Comparison of ENCODE assay signal across 2 cellular contexts in the genomic region with DNA sequence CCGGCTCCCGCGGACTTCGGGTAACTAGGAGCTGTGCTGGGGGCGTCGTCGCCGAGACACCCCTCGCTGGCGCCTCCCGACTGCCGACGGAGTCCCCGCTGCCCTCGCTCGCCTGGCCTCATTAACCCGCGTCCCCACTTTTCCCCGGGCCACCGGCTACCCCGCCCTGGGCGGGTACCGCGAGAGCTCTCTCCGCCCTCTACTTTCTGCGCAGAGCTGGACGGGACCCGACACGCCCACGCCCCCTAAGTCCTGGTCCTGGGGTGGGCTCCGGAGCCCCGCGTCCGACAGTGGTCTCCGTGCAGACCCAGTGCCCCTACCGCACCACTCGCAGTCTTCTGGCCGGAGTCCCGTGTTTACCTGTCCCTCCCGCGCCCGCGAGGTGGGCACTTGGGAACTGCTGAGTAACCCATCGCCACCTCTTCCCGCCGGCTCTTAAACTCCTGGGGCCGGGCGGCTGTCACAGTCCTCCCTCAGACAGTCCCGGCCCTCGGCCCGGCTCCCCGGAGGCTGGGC.
TF ChIP-seq lines count a peak whose summit lies in the region.

No MANE protein-coding gene starts in this region.

TF ChIP-seq in GM23338, 12 proteins besides CTCF, POLR2A, EP300 and RAD21:
- TF ChIP-seq, protein P1, sequence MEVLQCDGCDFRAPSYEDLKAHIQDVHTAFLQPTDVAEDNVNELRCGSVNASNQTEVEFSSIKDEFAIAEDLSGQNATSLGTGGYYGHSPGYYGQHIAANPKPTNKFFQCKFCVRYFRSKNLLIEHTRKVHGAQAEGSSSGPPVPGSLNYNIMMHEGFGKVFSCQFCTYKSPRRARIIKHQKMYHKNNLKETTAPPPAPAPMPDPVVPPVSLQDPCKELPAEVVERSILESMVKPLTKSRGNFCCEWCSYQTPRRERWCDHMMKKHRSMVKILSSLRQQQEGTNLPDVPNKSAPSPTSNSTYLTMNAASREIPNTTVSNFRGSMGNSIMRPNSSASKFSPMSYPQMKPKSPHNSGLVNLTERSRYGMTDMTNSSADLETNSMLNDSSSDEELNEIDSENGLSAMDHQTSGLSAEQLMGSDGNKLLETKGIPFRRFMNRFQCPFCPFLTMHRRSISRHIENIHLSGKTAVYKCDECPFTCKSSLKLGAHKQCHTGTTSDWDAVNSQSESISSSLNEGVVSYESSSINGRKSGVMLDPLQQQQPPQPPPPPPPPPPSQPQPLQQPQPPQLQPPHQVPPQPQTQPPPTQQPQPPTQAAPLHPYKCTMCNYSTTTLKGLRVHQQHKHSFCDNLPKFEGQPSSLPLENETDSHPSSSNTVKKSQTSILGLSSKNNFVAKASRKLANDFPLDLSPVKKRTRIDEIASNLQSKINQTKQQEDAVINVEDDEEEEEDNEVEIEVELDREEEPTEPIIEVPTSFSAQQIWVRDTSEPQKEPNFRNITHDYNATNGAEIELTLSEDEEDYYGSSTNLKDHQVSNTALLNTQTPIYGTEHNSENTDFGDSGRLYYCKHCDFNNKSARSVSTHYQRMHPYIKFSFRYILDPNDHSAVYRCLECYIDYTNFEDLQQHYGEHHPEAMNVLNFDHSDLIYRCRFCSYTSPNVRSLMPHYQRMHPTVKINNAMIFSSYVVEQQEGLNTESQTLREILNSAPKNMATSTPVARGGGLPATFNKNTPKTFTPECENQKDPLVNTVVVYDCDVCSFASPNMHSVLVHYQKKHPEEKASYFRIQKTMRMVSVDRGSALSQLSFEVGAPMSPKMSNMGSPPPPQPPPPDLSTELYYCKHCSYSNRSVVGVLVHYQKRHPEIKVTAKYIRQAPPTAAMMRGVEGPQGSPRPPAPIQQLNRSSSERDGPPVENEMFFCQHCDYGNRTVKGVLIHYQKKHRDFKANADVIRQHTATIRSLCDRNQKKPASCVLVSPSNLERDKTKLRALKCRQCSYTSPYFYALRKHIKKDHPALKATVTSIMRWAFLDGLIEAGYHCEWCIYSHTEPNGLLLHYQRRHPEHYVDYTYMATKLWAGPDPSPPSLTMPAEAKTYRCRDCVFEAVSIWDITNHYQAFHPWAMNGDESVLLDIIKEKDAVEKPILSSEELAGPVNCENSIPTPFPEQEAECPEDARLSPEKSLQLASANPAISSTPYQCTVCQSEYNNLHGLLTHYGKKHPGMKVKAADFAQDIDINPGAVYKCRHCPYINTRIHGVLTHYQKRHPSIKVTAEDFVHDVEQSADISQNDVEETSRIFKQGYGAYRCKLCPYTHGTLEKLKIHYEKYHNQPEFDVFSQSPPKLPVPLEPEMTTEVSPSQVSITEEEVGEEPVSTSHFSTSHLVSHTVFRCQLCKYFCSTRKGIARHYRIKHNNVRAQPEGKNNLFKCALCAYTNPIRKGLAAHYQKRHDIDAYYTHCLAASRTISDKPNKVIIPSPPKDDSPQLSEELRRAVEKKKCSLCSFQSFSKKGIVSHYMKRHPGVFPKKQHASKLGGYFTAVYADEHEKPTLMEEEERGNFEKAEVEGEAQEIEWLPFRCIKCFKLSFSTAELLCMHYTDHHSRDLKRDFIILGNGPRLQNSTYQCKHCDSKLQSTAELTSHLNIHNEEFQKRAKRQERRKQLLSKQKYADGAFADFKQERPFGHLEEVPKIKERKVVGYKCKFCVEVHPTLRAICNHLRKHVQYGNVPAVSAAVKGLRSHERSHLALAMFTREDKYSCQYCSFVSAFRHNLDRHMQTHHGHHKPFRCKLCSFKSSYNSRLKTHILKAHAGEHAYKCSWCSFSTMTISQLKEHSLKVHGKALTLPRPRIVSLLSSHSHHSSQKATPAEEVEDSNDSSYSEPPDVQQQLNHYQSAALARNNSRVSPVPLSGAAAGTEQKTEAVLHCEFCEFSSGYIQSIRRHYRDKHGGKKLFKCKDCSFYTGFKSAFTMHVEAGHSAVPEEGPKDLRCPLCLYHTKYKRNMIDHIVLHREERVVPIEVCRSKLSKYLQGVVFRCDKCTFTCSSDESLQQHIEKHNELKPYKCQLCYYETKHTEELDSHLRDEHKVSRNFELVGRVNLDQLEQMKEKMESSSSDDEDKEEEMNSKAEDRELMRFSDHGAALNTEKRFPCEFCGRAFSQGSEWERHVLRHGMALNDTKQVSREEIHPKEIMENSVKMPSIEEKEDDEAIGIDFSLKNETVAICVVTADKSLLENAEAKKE (CRISPR knock-in tag; IDR thresholded peaks at IDR 0.05) = no peak
- TF ChIP-seq, protein P2, sequence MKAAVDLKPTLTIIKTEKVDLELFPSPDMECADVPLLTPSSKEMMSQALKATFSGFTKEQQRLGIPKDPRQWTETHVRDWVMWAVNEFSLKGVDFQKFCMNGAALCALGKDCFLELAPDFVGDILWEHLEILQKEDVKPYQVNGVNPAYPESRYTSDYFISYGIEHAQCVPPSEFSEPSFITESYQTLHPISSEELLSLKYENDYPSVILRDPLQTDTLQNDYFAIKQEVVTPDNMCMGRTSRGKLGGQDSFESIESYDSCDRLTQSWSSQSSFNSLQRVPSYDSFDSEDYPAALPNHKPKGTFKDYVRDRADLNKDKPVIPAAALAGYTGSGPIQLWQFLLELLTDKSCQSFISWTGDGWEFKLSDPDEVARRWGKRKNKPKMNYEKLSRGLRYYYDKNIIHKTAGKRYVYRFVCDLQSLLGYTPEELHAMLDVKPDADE (IDR thresholded peaks at IDR 0.05) = 0 out of 2 replicates have a peak, but pooled peaks have one; percentile 18
- TF ChIP-seq NANOG (IDR thresholded peaks at IDR 0.05; ENCODE audit: borderline replicate concordance) = no peak
TF ChIP-seq in GM23338: peak in this region for 1.

TF ChIP-seq in H1, 55 proteins besides CTCF, POLR2A, EP300 and RAD21:
- TF ChIP-seq, protein P3, sequence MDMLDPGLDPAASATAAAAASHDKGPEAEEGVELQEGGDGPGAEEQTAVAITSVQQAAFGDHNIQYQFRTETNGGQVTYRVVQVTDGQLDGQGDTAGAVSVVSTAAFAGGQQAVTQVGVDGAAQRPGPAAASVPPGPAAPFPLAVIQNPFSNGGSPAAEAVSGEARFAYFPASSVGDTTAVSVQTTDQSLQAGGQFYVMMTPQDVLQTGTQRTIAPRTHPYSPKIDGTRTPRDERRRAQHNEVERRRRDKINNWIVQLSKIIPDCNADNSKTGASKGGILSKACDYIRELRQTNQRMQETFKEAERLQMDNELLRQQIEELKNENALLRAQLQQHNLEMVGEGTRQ (IDR thresholded peaks at IDR 0.05; ENCODE audit: low read length) = 0 out of 2 replicates have a peak, but pooled peaks have one; percentile 16
- peak; percentile 28; the same call in 1 of the 2 replicates for TF ChIP-seq EGR1 (IDR thresholded peaks at IDR 0.05; ENCODE audit: borderline replicate concordance, low read depth, low read length)
- TF ChIP-seq BRCA1 (IDR thresholded peaks at IDR 0.05; ENCODE audit: low read depth, low read length) = 0 out of 2 replicates have a peak, but pooled peaks have one; percentile 33
- TF ChIP-seq PHF8 (conservative IDR thresholded peaks at IDR 0.05; ENCODE audit: low read depth, low read length) = 0 out of 2 replicates have a peak, but pooled peaks have one; percentile 24
- TF ChIP-seq, protein P4, sequence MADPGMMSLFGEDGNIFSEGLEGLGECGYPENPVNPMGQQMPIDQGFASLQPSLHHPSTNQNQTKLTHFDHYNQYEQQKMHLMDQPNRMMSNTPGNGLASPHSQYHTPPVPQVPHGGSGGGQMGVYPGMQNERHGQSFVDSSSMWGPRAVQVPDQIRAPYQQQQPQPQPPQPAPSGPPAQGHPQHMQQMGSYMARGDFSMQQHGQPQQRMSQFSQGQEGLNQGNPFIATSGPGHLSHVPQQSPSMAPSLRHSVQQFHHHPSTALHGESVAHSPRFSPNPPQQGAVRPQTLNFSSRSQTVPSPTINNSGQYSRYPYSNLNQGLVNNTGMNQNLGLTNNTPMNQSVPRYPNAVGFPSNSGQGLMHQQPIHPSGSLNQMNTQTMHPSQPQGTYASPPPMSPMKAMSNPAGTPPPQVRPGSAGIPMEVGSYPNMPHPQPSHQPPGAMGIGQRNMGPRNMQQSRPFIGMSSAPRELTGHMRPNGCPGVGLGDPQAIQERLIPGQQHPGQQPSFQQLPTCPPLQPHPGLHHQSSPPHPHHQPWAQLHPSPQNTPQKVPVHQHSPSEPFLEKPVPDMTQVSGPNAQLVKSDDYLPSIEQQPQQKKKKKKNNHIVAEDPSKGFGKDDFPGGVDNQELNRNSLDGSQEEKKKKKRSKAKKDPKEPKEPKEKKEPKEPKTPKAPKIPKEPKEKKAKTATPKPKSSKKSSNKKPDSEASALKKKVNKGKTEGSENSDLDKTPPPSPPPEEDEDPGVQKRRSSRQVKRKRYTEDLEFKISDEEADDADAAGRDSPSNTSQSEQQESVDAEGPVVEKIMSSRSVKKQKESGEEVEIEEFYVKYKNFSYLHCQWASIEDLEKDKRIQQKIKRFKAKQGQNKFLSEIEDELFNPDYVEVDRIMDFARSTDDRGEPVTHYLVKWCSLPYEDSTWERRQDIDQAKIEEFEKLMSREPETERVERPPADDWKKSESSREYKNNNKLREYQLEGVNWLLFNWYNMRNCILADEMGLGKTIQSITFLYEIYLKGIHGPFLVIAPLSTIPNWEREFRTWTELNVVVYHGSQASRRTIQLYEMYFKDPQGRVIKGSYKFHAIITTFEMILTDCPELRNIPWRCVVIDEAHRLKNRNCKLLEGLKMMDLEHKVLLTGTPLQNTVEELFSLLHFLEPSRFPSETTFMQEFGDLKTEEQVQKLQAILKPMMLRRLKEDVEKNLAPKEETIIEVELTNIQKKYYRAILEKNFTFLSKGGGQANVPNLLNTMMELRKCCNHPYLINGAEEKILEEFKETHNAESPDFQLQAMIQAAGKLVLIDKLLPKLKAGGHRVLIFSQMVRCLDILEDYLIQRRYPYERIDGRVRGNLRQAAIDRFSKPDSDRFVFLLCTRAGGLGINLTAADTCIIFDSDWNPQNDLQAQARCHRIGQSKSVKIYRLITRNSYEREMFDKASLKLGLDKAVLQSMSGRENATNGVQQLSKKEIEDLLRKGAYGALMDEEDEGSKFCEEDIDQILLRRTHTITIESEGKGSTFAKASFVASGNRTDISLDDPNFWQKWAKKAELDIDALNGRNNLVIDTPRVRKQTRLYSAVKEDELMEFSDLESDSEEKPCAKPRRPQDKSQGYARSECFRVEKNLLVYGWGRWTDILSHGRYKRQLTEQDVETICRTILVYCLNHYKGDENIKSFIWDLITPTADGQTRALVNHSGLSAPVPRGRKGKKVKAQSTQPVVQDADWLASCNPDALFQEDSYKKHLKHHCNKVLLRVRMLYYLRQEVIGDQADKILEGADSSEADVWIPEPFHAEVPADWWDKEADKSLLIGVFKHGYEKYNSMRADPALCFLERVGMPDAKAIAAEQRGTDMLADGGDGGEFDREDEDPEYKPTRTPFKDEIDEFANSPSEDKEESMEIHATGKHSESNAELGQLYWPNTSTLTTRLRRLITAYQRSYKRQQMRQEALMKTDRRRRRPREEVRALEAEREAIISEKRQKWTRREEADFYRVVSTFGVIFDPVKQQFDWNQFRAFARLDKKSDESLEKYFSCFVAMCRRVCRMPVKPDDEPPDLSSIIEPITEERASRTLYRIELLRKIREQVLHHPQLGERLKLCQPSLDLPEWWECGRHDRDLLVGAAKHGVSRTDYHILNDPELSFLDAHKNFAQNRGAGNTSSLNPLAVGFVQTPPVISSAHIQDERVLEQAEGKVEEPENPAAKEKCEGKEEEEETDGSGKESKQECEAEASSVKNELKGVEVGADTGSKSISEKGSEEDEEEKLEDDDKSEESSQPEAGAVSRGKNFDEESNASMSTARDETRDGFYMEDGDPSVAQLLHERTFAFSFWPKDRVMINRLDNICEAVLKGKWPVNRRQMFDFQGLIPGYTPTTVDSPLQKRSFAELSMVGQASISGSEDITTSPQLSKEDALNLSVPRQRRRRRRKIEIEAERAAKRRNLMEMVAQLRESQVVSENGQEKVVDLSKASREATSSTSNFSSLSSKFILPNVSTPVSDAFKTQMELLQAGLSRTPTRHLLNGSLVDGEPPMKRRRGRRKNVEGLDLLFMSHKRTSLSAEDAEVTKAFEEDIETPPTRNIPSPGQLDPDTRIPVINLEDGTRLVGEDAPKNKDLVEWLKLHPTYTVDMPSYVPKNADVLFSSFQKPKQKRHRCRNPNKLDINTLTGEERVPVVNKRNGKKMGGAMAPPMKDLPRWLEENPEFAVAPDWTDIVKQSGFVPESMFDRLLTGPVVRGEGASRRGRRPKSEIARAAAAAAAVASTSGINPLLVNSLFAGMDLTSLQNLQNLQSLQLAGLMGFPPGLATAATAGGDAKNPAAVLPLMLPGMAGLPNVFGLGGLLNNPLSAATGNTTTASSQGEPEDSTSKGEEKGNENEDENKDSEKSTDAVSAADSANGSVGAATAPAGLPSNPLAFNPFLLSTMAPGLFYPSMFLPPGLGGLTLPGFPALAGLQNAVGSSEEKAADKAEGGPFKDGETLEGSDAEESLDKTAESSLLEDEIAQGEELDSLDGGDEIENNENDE (IDR thresholded peaks at IDR 0.05; ENCODE audit: insufficient replicate concordance, low read length) = no peak
- TF ChIP-seq ZNF274 (IDR thresholded peaks at IDR 0.05; ENCODE audit: borderline replicate concordance, extremely low read depth, low read length) = no peak
- TF ChIP-seq RBBP5 (IDR thresholded peaks at IDR 0.05; ENCODE audit: borderline replicate concordance, low read depth, low read length) = 0 out of 2 replicates have a peak, but pooled peaks have one; percentile 21
- TF ChIP-seq CREB1 (IDR thresholded peaks at IDR 0.05) = peak; percentile 21; the same call in 1 of the 2 replicates
- TF ChIP-seq ATF2 (IDR thresholded peaks at IDR 0.05; ENCODE audit: low read length) = no peak
- TF ChIP-seq SP4 (IDR thresholded peaks at IDR 0.05; ENCODE audit: low read length) = no peak
- peak; percentile 71; the same call in 1 of the 2 replicates for TF ChIP-seq CHD2 (IDR thresholded peaks at IDR 0.05; ENCODE audit: low read length)
- peak; percentile 33 for TF ChIP-seq KDM4A (IDR thresholded peaks at IDR 0.05; ENCODE audit: low read depth, low read length, severe bottlenecking)
- 0 out of 2 replicates have a peak, but pooled peaks have one; percentile 21 for TF ChIP-seq GTF2F1 (IDR thresholded peaks at IDR 0.05; ENCODE audit: borderline replicate concordance, low read depth, low read length)
